7 cellular contexts compared by ENCODE assay signal in genomic region chr12:105237671-105238070, GRCh38.
"Had no signal": no experiment of that assay in that cellular context is flagged by ENCODE, and none has a peak within 500 bp of the region (broad histone marks: within the 10 kb centered on the region; RNA-seq: fewer than 3 reads in every experiment).

No MANE protein-coding gene starts in this region.

- H3K27ac Mint-ChIP-seq: H9 had no signal

- H3K4me3 Mint-ChIP-seq: H9 had no signal

- H3K9ac ChIP-seq: GM23248 had no signal

- H2AFZ ChIP-seq: GM23248 had no signal

- H3K4me3 ChIP-seq: GM23248, K562 had no signal

- H3K9me3 Mint-ChIP-seq: H9 had no signal

- ATAC-seq: HepG2, K562 had no signal

- H3K27ac ChIP-seq: GM23248, HL-60 had no signal

- DNase-seq: GM23248, H9, HCEC 1CT, KG1 had no signal
